In the genomic region with DNA sequence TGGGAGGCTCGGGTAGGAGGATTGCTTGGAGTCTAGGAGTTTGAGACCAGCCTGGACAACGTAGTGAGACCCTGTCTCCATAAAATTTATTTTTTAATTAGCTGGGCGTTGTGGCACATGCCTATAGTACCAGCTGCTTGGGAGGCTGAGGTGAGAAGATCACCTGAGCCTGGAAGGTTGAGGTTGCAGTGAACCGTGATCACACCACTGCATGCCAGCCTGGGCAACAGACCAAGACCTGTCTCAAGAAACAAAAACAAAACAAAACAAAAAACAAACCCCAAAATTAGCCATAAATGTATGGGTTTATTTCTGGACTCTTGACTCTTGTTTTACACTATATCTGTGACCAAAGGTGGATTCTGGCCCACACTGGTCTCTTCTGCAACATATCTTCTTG, we compare ENCODE assay signal across 20 cellular contexts. TPM values are rescaled to one million over a fixed set of nuclear protein-coding genes. Genes with fewer than 3 reads are reported as not detected.
"Had no signal": no experiment of that assay in that cellular context is flagged by ENCODE, and none has a peak within 500 bp of the region (broad histone marks: within the 10 kb centered on the region; RNA-seq: fewer than 3 reads in every experiment).

No MANE protein-coding gene starts in this region.

- H3K27ac ChIP-seq: colonic mucosa, heart left ventricle, neural progenitor cell, pancreas, prostate gland, right lobe of liver, testis, transverse colon had no signal

- ATAC-seq: heart left ventricle; natural killer cell; pancreas; right lobe of liver; stimulated activated memory B cell treated with anti-CD40 and anti-IgM and Interleukin-4, amounts not matched to agents 10 μg/mL and 1 μg/mL and 100 μg/mL, for 72 hours had no signal

- H3K36me3 ChIP-seq: colonic mucosa, heart left ventricle, neural progenitor cell, pancreas, prostate gland, right lobe of liver, transverse colon had no signal

- H3K27me3 ChIP-seq: colonic mucosa, right lobe of liver, testis had no signal

- H3K9me3 Mint-ChIP-seq: memory B cell; mesothelial cell of epicardium; natural killer cell; neural progenitor cell; stimulated activated memory B cell treated with anti-CD40 and anti-IgM and Interleukin-4, amounts not matched to agents 10 μg/mL and 1 μg/mL and 100 μg/mL, for 72 hours; stimulated activated naive CD8-positive, alpha-beta T cell treated with anti-CD3 and anti-CD28 coated beads, Interleukin-15, Interleukin-2, amounts not matched to agents 100 ng/mL and 50 ng/mL, for 24 hours had no signal

- DNase-seq: colonic mucosa; effector CD8-positive, alpha-beta T cell; heart left ventricle; hippocampal formation; kidney glomerular epithelial cell; natural killer cell; nucleus accumbens; right lobe of liver; stimulated activated CD4-positive, alpha-beta T cell treated with anti-CD3 and anti-CD28 coated beads, Interleukin-15, amount 100 ng/mL, for 24 hours; stimulated activated CD4-positive, alpha-beta T cell treated with anti-CD3 and anti-CD28 coated beads, Interleukin-1b, Interleukin-23, amount 100 ng/mL, for 48 hours; stimulated activated CD4-positive, alpha-beta T cell treated with anti-CD3 and anti-CD28 coated beads, Interleukin-4, amount 100 ng/mL, for 24 hours; testis; transverse colon had no signal

- H3K4me3 ChIP-seq: colonic mucosa, heart left ventricle, neural progenitor cell, pancreas, prostate gland, right lobe of liver, testis, transverse colon had no signal

- H3K4me3 Mint-ChIP-seq: memory B cell; mesothelial cell of epicardium; natural killer cell; neural progenitor cell; stimulated activated memory B cell treated with anti-CD40 and anti-IgM and Interleukin-4, amounts not matched to agents 10 μg/mL and 1 μg/mL and 100 μg/mL, for 72 hours; stimulated activated naive CD8-positive, alpha-beta T cell treated with anti-CD3 and anti-CD28 coated beads, Interleukin-15, Interleukin-2, amounts not matched to agents 100 ng/mL and 50 ng/mL, for 24 hours had no signal

- H3K9me3 ChIP-seq: colonic mucosa, heart left ventricle, pancreas, prostate gland, right lobe of liver, testis, transverse colon had no signal

- H3K4me1 ChIP-seq: colonic mucosa, pancreas, prostate gland, right lobe of liver had no signal

- H3K36me3 Mint-ChIP-seq: memory B cell; mesothelial cell of epicardium; natural killer cell; neural progenitor cell; stimulated activated memory B cell treated with anti-CD40 and anti-IgM and Interleukin-4, amounts not matched to agents 10 μg/mL and 1 μg/mL and 100 μg/mL, for 72 hours had no signal

- H3K27ac Mint-ChIP-seq: memory B cell; mesothelial cell of epicardium; natural killer cell; neural progenitor cell; stimulated activated memory B cell treated with anti-CD40 and anti-IgM and Interleukin-4, amounts not matched to agents 10 μg/mL and 1 μg/mL and 100 μg/mL, for 72 hours; stimulated activated naive CD8-positive, alpha-beta T cell treated with anti-CD3 and anti-CD28 coated beads, Interleukin-15, Interleukin-2, amounts not matched to agents 100 ng/mL and 50 ng/mL, for 24 hours had no signal

RNA-seq across cellular contexts. Expression of a gene that starts 52.2 kb away (rescaled TPM):
- total RNA-seq: natural killer cell had no signal
